11 cellular contexts compared by ENCODE assay signal in the genomic region with DNA sequence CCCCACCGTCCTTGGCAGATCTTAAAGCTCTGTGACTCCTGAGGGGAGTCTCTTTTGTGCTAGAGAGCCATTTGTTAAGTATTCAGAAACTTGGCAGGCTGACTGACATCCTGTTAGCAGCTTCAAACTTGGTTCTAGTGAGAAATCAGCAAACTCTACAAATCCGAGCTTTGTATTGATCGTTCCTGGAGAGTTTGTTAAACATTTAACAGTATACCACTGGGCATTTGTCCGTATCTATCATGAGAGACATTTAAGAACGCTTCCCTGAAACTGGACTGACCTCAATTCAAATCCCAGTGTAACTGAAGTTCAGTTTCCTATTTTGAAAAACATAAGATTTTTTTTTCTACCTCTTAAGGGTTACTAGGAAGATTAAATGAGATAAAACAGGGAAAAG. TPM values are rescaled to one million over a fixed set of nuclear protein-coding genes. Genes with fewer than 3 reads are reported as not detected.
"Had no signal": no experiment of that assay in that cellular context is flagged by ENCODE, and none has a peak within 500 bp of the region (broad histone marks: within the 10 kb centered on the region; RNA-seq: fewer than 3 reads in every experiment).

No MANE protein-coding gene starts in this region.

- H3K27ac ChIP-seq: parathyroid adenoma, tibial nerve, vagina had no signal

- H3K9me3 ChIP-seq: tibial nerve, vagina had no signal

- H3K9me3 Mint-ChIP-seq: dendritic cell treated with granulocyte-macrophage colony-stimulating factor and Interleukin-4, amounts not matched to agents 40 ng/mL and 50 ng/mL, for 4 days; effector memory CD8-positive, alpha-beta T cell; immature natural killer cell had no signal

- H3K4me3 ChIP-seq: lung, tibial nerve, vagina had no signal

- DNase-seq: T1000 had no signal

- H3K27ac Mint-ChIP-seq: dendritic cell treated with granulocyte-macrophage colony-stimulating factor and Interleukin-4, amounts not matched to agents 40 ng/mL and 50 ng/mL, for 4 days; effector memory CD8-positive, alpha-beta T cell had no signal

- H3K36me3 ChIP-seq: tibial nerve, vagina had no signal

- H3K36me3 Mint-ChIP-seq: immature natural killer cell had no signal

- H3K4me3 Mint-ChIP-seq: dendritic cell treated with granulocyte-macrophage colony-stimulating factor and Interleukin-4, amounts not matched to agents 40 ng/mL and 50 ng/mL, for 4 days had no signal

RNA-seq across cellular contexts. Expression of a gene that starts 3.2 kb away (rescaled TPM):
- total RNA-seq: astrocyte, renal cortical epithelial cell, skeletal muscle tissue, tibial nerve, vagina had no signal
- polyA plus RNA-seq: immature natural killer cell had no signal
